26 cellular contexts compared by ENCODE assay signal in genomic region chr16:78480588-78480987, GRCh38.
"Had no signal": no experiment of that assay in that cellular context is flagged by ENCODE, and none has a peak within 500 bp of the region (broad histone marks: within the 10 kb centered on the region; RNA-seq: fewer than 3 reads in every experiment).

No MANE protein-coding gene starts in this region.

- H3K36me3 ChIP-seq: stomach, suprapubic skin, thoracic aorta, thyroid gland, tibial artery, tibial nerve, transverse colon, upper lobe of left lung, upper lobe of right lung, uterus, vagina had no signal

- H3K27ac ChIP-seq: stomach, suprapubic skin, testis, thoracic aorta, thyroid gland, tibial artery, tibial nerve, transverse colon, upper lobe of left lung, upper lobe of right lung, uterus, vagina had no signal

- ATAC-seq: stimulated activated effector memory CD8-positive, alpha-beta T cell treated with anti-CD3 and anti-CD28 coated beads, Interleukin-12 subunit alpha, Interleukin-12 subunit beta, amount 100 ng/mL, for 72 hours; stimulated activated memory B cell treated with anti-CD40 and anti-IgM and Interleukin-4, amounts not matched to agents 10 μg/mL and 1 μg/mL and 100 μg/mL, for 72 hours; stimulated activated naive B cell treated with anti-CD40 and anti-IgM and Interleukin-4, amounts not matched to agents 10 μg/mL and 1 μg/mL and 100 μg/mL, for 72 hours; stimulated activated naive CD8-positive, alpha-beta T cell treated with anti-CD3 and anti-CD28 coated beads, Interleukin-15, amount 100 ng/mL, for 72 hours; stimulated activated naive CD8-positive, alpha-beta T cell treated with anti-CD3 and anti-CD28 coated beads, Interleukin-15, Interleukin-2, amounts not matched to agents 100 U/mL and 50 U/mL, for 24 hours; upper lobe of right lung had no signal

- H3K4me1 ChIP-seq: stomach, suprapubic skin, testis, tibial artery, tibial nerve, transverse colon, upper lobe of left lung, upper lobe of right lung, uterus, vagina had no signal

- H3K4me3 ChIP-seq: stomach, suprapubic skin, testis, thoracic aorta, thyroid gland, tibial artery, tibial nerve, transverse colon, upper lobe of left lung, upper lobe of right lung, uterus, vagina had no signal

- DNase-seq: stimulated activated CD4-positive, alpha-beta T cell treated with anti-CD3 and anti-CD28 coated beads, Interleukin-2, amount 100 ng/mL, for 48 hours; stimulated activated CD4-positive, alpha-beta T cell treated with anti-CD3 and anti-CD28 coated beads, Interleukin-4, amount 100 ng/mL, for 1 hour; stimulated activated CD4-positive, alpha-beta T cell treated with anti-CD3 and anti-CD28 coated beads, Interleukin-4, amount 100 ng/mL, for 24 hours; stimulated activated CD4-positive, alpha-beta T cell treated with anti-CD3 and anti-CD28 coated beads, Interleukin-4, amount 100 ng/mL, for 4 hours; stimulated activated CD8-positive, alpha-beta memory T cell treated with anti-CD3 and anti-CD28 coated beads, Interleukin-4, amount 100 ng/mL, for 48 hours; stimulated activated naive B cell treated with anti-CD40 and anti-IgM and Interleukin-4, amounts not matched to agents 10 μg/mL and 1 μg/mL and 100 μg/mL, for 72 hours; stimulated activated naive CD4-positive, alpha-beta T cell; stimulated activated naive CD4-positive, alpha-beta T cell treated with Interleukin-2 at 50 U/mL for 16 hours; stimulated activated naive CD8-positive, alpha-beta T cell treated with anti-CD3 and anti-CD28 coated beads, Interleukin-15, amount 100 ng/mL, for 72 hours; stimulated activated naive CD8-positive, alpha-beta T cell treated with anti-CD3 and anti-CD28 coated beads, Interleukin-15, Interleukin-2, amounts not matched to agents 100 U/mL and 50 U/mL, for 24 hours; stomach; substantia nigra; testis; thyroid gland; tibial artery; transverse colon; upper lobe of left lung; upper lobe of right lung; uterus had no signal

- H3K9me3 ChIP-seq: stomach, suprapubic skin, testis, thoracic aorta, thyroid gland, tibial artery, tibial nerve, transverse colon, upper lobe of left lung, upper lobe of right lung, uterus, vagina had no signal

- FAIRE-seq: urothelium cell line had no signal

- H3K27me3 ChIP-seq: stomach, suprapubic skin, testis, thyroid gland, tibial artery, tibial nerve, transverse colon, upper lobe of left lung, upper lobe of right lung, uterus, vagina had no signal
